Comparison of ENCODE assay signal across 26 cellular contexts in genomic region chr5:154132718-154133307, GRCh38.
"Had no signal": no experiment of that assay in that cellular context is flagged by ENCODE, and none has a peak within 500 bp of the region (broad histone marks: within the 10 kb centered on the region; RNA-seq: fewer than 3 reads in every experiment).

No MANE protein-coding gene starts in this region.

- H3K27ac ChIP-seq: left lung, lower lobe of right lung, neutrophil, ovary, right atrium auricular region, right lobe of liver, stomach, testis, thyroid gland, transverse colon, upper lobe of right lung had no signal

- H3K4me1 ChIP-seq: left lung, lower lobe of right lung, right atrium auricular region, right lobe of liver, stomach, testis, thyroid gland, transverse colon, upper lobe of right lung had no signal

- H3K27ac Mint-ChIP-seq: naive B cell; natural killer cell; progenitor cell of endocrine pancreas; stimulated activated naive B cell treated with anti-CD40 and anti-IgM and Interleukin-4, amounts not matched to agents 10 μg/mL and 1 μg/mL and 100 μg/mL, for 72 hours had no signal

- H3K36me3 Mint-ChIP-seq: naive B cell; natural killer cell; stimulated activated naive B cell treated with anti-CD40 and anti-IgM and Interleukin-4, amounts not matched to agents 10 μg/mL and 1 μg/mL and 100 μg/mL, for 72 hours had no signal

- H3K9me3 Mint-ChIP-seq: natural killer cell had no signal

- ATAC-seq: left cardiac atrium; left lung; lower lobe of right lung; natural killer cell; right lobe of liver; stimulated activated naive B cell treated with anti-CD40 and anti-IgM and Interleukin-4, amounts not matched to agents 10 μg/mL and 1 μg/mL and 100 μg/mL, for 72 hours; upper lobe of right lung had no signal

- H3K4me1 Mint-ChIP-seq: naive B cell; natural killer cell; stimulated activated naive B cell treated with anti-CD40 and anti-IgM and Interleukin-4, amounts not matched to agents 10 μg/mL and 1 μg/mL and 100 μg/mL, for 72 hours had no signal

- H3K27me3 ChIP-seq: left lung, ovary, right atrium auricular region, right lobe of liver, stomach, testis, thyroid gland, transverse colon, upper lobe of right lung had no signal

- H3K9me3 ChIP-seq: left lung, lower lobe of right lung, neutrophil, ovary, right atrium auricular region, right lobe of liver, stomach, testis, thyroid gland, transverse colon, upper lobe of right lung had no signal

- H3K4me3 ChIP-seq: left lung, lower lobe of right lung, ovary, right atrium auricular region, right lobe of liver, smooth muscle cell, stomach, testis, thyroid gland, transverse colon, upper lobe of right lung had no signal

- DNase-seq: head of caudate nucleus; hippocampal formation; kidney glomerular epithelial cell; left cardiac atrium; left lung; lower lobe of right lung; mammary epithelial cell; naive B cell; natural killer cell; occipital lobe; right lobe of liver; stimulated activated CD4-positive, alpha-beta T cell treated with anti-CD3 and anti-CD28 coated beads, Interleukin-12 subunit alpha, Interleukin-12 subunit beta, amount 100 ng/mL, for 4 hours; stimulated activated CD4-positive, alpha-beta T cell treated with anti-CD3 and anti-CD28 coated beads, Interleukin-15, amount 100 ng/mL, for 24 hours; stimulated activated CD4-positive, alpha-beta T cell treated with anti-CD3 and anti-CD28 coated beads, Interleukin-2, amount 100 ng/mL, for 24 hours; stimulated activated CD4-positive, alpha-beta T cell treated with anti-CD3 and anti-CD28 coated beads, Interleukin-4, amount 100 ng/mL, for 1 hour; stimulated activated naive B cell treated with anti-CD40 and anti-IgM and Interleukin-4, amounts not matched to agents 10 μg/mL and 1 μg/mL and 100 μg/mL, for 72 hours; stomach; testis; thyroid gland; transverse colon; upper lobe of right lung had no signal

- H3K36me3 ChIP-seq: left lung, lower lobe of right lung, neutrophil, ovary, right atrium auricular region, right lobe of liver, stomach, thyroid gland, transverse colon, upper lobe of right lung had no signal

- H3K4me3 Mint-ChIP-seq: naive B cell; natural killer cell; stimulated activated naive B cell treated with anti-CD40 and anti-IgM and Interleukin-4, amounts not matched to agents 10 μg/mL and 1 μg/mL and 100 μg/mL, for 72 hours had no signal
